In the genomic region with DNA sequence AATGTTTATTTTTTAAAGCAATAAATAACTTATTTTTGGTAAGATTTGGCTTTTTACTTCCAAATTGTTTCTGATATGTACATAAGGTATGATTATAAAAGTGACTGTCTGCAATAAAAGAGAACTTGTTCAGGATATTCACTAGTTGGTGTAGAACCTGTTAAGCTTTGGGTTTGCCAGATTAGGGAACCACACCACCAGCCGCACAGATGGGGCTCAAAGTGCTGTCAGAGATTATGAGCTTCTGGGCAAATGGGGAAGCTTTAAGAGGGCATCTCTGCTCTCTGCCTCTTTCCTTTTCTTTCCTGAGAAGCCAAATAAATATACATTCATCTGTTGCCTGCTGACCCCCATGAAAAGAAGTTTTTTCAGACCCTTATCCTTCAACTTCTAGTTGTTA, we compare ENCODE assay signal across 9 cellular contexts. TPM values are rescaled to one million over a fixed set of nuclear protein-coding genes. Genes with fewer than 3 reads are reported as not detected.
A peak's percentile ranks its signal among the peaks of the same experiment; 100 is the strongest.
DNase-seq lines count a peak whose midpoint lies in the region; ATAC-seq and TF ChIP-seq lines count a peak whose summit lies in the region.
"Had no signal": no experiment of that assay in that cellular context is flagged by ENCODE, and none has a peak within 500 bp of the region (broad histone marks: within the 10 kb centered on the region; RNA-seq: fewer than 3 reads in every experiment).

No MANE protein-coding gene starts in this region.

- no peaks in the 10 kb centered on the region for H3K4me1 ChIP-seq in OCI-LY7 (ENCODE audit: insufficient read depth, low read length, poor library complexity, severe bottlenecking)
- no peaks in the 10 kb centered on the region for H3K4me1 ChIP-seq in colonic mucosa
- peaks cover 0 to 6% (median 0%) of the 10 kb centered on the region in 4 donors for H3K4me1 ChIP-seq in sigmoid colon

- no peaks in the 10 kb centered on the region for H3K27me3 ChIP-seq in colonic mucosa
- no peaks in the 10 kb centered on the region for H3K27me3 ChIP-seq in sigmoid colon

- TF ChIP-seq CTCF in OCI-LY7 (conservative IDR thresholded peaks at IDR 0.05; ENCODE audit: low read length) = no peak
- TF ChIP-seq CTCF in colonic mucosa (IDR thresholded peaks at IDR 0.05) = no peak
- TF ChIP-seq CTCF in sigmoid colon (IDR thresholded peaks at IDR 0.05) = no peak

- POLR2A ChIA-PET in OCI-LY7 (lab: Charles Lee) = interaction anchor here (0.6 to 1.6 kb wide), 5 partner anchors 9 to 1121 kb away, joined by 3 to 7 read pairs (median 4); no protein-coding TSS in a partner anchor

- no peak overlapping the region for H3K4me2 ChIP-seq in OCI-LY7 (ENCODE audit: low read length)

- CTCF ChIA-PET in OCI-LY7 (lab: Charles Lee; ENCODE audit: unreplicated experiment) = no interaction called here

- WGBS in sigmoid colon, 2 donors = 50 to 57% methylated on average over 1 of the region's 1 CpG

- no peak overlapping the region for H2AFZ ChIP-seq in OCI-LY7 (ENCODE audit: low read length)

- BruUV-seq in OCI-LY7 (replicated peaks; lab: Mats Ljungman, UMichigan) = TSS peak; percentile 1

- no peak for TF ChIP-seq EP300 in sigmoid colon (IDR thresholded peaks at IDR 0.05)

- no peaks in the 10 kb centered on the region for H3K9me2 ChIP-seq in OCI-LY7 (ENCODE audit: insufficient read depth, low read length)

- ATAC-seq in left colon (peak; percentile 40), GM21737 (IDR thresholded peaks at IDR 0.05; ENCODE audit: unreplicated experiment) (no peak)

- TF ChIP-seq POLR2A in sigmoid colon (IDR thresholded peaks at IDR 0.05) = no peak

- H3K27ac ChIP-seq in OCI-LY7 (ENCODE audit: low read depth, low read length, poor library complexity, severe bottlenecking) (no peak overlapping the region), colonic mucosa (no peak overlapping the region), sigmoid colon (no peak overlapping the region)

- intact Hi-C loops in OCI-LY7 (cut with micrococcal nuclease; ENCODE audit: unreplicated experiment) (no loop called here), left colon (cut with DNase I, micrococcal nuclease) (no loop called here), colonic mucosa (cut with DNase I) (no loop called here), sigmoid colon (cut with DNase I) (no loop called here)

- no peak overlapping the region for H3K9ac ChIP-seq in colonic mucosa (ENCODE audit: low read depth in 2 of 2, low read length in 2 of 2)

- H3K4me3 ChIP-seq in OCI-LY7 (ENCODE audit: low read depth, low read length, poor library complexity, severe bottlenecking) (no peak overlapping the region), colonic mucosa (no peak overlapping the region), sigmoid colon (no peak overlapping the region)

- H4K20me1 ChIP-seq in OCI-LY7 (ENCODE audit: insufficient read depth, low read length) = no peaks in the 10 kb centered on the region

- H3K36me3 ChIP-seq in OCI-LY7 (ENCODE audit: insufficient read depth, low read length) (peaks cover 35% of the 10 kb centered on the region), colonic mucosa (no peaks in the 10 kb centered on the region), sigmoid colon (peaks cover 0 to 29% (median 0%) of the 10 kb centered on the region in 4 donors)

- no peaks in the 10 kb centered on the region for H3K79me2 ChIP-seq in OCI-LY7 (ENCODE audit: insufficient read depth, low read depth, low read length)

- H3K9me3 ChIP-seq in OCI-LY7 (ENCODE audit: low read length) (no peaks in the 10 kb centered on the region), colonic mucosa (no peaks in the 10 kb centered on the region), sigmoid colon (no peaks in the 10 kb centered on the region)

- DNase-seq in AML-193 (lab: John Stamatoyannopoulos, UW) (peak; percentile 17 to 25), GDM1 (lab: John Stamatoyannopoulos, UW) (peak; percentile 59), OCI-LY7 (ENCODE audit: low spot score) (no peak), left colon (no peak), colonic mucosa (no peak), sigmoid colon (no peak)
- no peak for DNase-seq in activated CD4-positive, alpha-beta T cell treated with anti-CD3 and anti-CD28 coated beads for 4 hours
- DNase-seq: glutamatergic neuron had no signal

RNA-seq across cellular contexts. Expression of gene IVNS1ABP, which starts 25.4 kb away (rescaled TPM):
- 50.7 and 54.0 TPM in 2 replicates for total RNA-seq in OCI-LY7 (2014; rRNA removed; shearing (Covaris generic))
- total RNA-seq in OCI-LY7 (2022) = 74.0 and 81.1 TPM in 2 replicates
- total RNA-seq in left colon = 100 to 1,000 TPM; 134 to 170 TPM
- total RNA-seq in colonic mucosa = 100 to 1,000 TPM in 1 of 2 donors, 10 to 100 TPM in 1; 87.2 to 141 TPM
- total RNA-seq in sigmoid colon = 10 to 100 TPM; 29.8 to 36.0 (median 31.2) TPM
- 10 to 100 TPM; 49.4 to 85.9 (median 57.3) TPM for polyA plus RNA-seq in sigmoid colon

Comparison
In these comparisons a context has a peak if more than half of its experiments do, and no peak if none do; other contexts are left out.
1. DNase-seq: peak in AML-193 (2 of 2) and GDM1 (single experiment); none in OCI-LY7 (single experiment), left colon (0 of 2), colonic mucosa (single experiment), sigmoid colon (single experiment) and activated CD4-positive, alpha-beta T cell treated with anti-CD3 and anti-CD28 coated beads for 4 hours (0 of 2).